Comparison of ENCODE assay signal across 13 cellular contexts in genomic region chr1:1426496-1426960, GRCh38. TPM values are rescaled to one million over a fixed set of nuclear protein-coding genes. Genes with fewer than 3 reads are reported as not detected.
DNase-seq lines count a peak whose midpoint lies in the region; ATAC-seq and TF ChIP-seq lines count a peak whose summit lies in the region.
"Had no signal": no experiment of that assay in that cellular context is flagged by ENCODE, and none has a peak within 500 bp of the region (broad histone marks: within the 10 kb centered on the region; RNA-seq: fewer than 3 reads in every experiment).

No MANE protein-coding gene starts in this region.

- H3K27ac ChIP-seq in osteoblast (ENCODE audit: low read depth, low read length) (no peak overlapping the region), MM.1S (ENCODE audit: low read length) (no peak overlapping the region), thyroid gland (no peak overlapping the region)
- H3K27ac ChIP-seq: KMS-11 had no signal

- H3K9ac ChIP-seq in MM.1S (ENCODE audit: low read length) = no peak overlapping the region
- H3K9ac ChIP-seq: KMS-11 had no signal

- H3K4me3 ChIP-seq in osteoblast (ENCODE audit: insufficient read depth, low read length) = no peak overlapping the region
- no peak overlapping the region for H3K4me3 ChIP-seq in MM.1S (ENCODE audit: low read length)
- H3K4me3 ChIP-seq in thyroid gland (replicated peaks in 1 of 3) = no peak overlapping the region
- H3K4me3 ChIP-seq: prostate gland had no signal

- no peaks in the 10 kb centered on the region for H3K9me2 ChIP-seq in MM.1S (replicated peaks; ENCODE audit: insufficient read depth, low read length)

- H3K4me1 ChIP-seq in osteoblast (ENCODE audit: insufficient read depth, low read length) (peaks cover 16% of the 10 kb centered on the region), MM.1S (ENCODE audit: low read length) (no peaks in the 10 kb centered on the region), thyroid gland (peaks cover 9 to 22% of the 10 kb centered on the region in 2 donors)

- H3K4me2 ChIP-seq in osteoblast (ENCODE audit: insufficient read depth, low read length) = no peak overlapping the region
- H3K4me2 ChIP-seq in MM.1S (ENCODE audit: low read depth, low read length) = no peak overlapping the region
- H3K4me2 ChIP-seq: KMS-11 had no signal

- no peak for ATAC-seq in HG02970 (IDR thresholded peaks at IDR 0.05; ENCODE audit: low FRiP score, unreplicated experiment)

- H4K20me1 ChIP-seq in osteoblast (ENCODE audit: insufficient read depth, low read length) (no peaks in the 10 kb centered on the region), MM.1S (ENCODE audit: insufficient read depth, low read length) (no peaks in the 10 kb centered on the region)

- no peaks in the 10 kb centered on the region for H3K79me2 ChIP-seq in osteoblast (ENCODE audit: insufficient read depth, low read length)
- H3K79me2 ChIP-seq in MM.1S (ENCODE audit: low read length) = no peaks in the 10 kb centered on the region

- H3K36me3 ChIP-seq in osteoblast (ENCODE audit: insufficient read depth, low read length) (no peaks in the 10 kb centered on the region), MM.1S (replicated peaks; ENCODE audit: insufficient read depth, low read length) (no peaks in the 10 kb centered on the region), thyroid gland (no peaks in the 10 kb centered on the region)
- H3K36me3 ChIP-seq: prostate gland had no signal

- 32 to 38% methylated on average over 11 of the region's 12 CpGs for WGBS in thyroid gland, 2 donors

- H3K9me3 ChIP-seq in osteoblast (ENCODE audit: low read depth, low read length) (no peaks in the 10 kb centered on the region), MM.1S (replicated peaks; ENCODE audit: insufficient read depth, low read length) (no peaks in the 10 kb centered on the region), thyroid gland (no peaks in the 10 kb centered on the region)
- H3K9me3 ChIP-seq: prostate gland had no signal

- no peak for TF ChIP-seq CTCF in GM10266 (IDR thresholded peaks at IDR 0.05; ENCODE audit: control insufficient read depth, insufficient read depth, low read depth, missing control alignments)
- no peak for TF ChIP-seq CTCF in osteoblast (IDR thresholded peaks at IDR 0.05; ENCODE audit: extremely low read depth, low read depth, low read length)
- no peak for TF ChIP-seq CTCF in MM.1S (IDR thresholded peaks at IDR 0.05; ENCODE audit: low read length)
- TF ChIP-seq CTCF in thyroid gland (IDR thresholded peaks at IDR 0.05) = no peak

- intact Hi-C loops in thyroid gland (cut with DNase I) = no loop called here

- peak; percentile 45 for DNase-seq in GM10266 (ENCODE audit: extremely low spot score)
- peak; percentile 15 for DNase-seq in HuH-7.5 (ENCODE audit: low spot score)
- DNase-seq in globus pallidus (ENCODE audit: low spot score) = peak; percentile 94
- DNase-seq in osteoblast (ENCODE audit: insufficient read length, low spot score, missing footprints) = peak; percentile 70
- no peak for DNase-seq in NCI-H1436 treated with DMSO at 0.1 percent for 48 hours (lab: John Stamatoyannopoulos, UW)
- DNase-seq in MM.1S = no peak
- DNase-seq in thyroid gland = no peak
- DNase-seq: NCI-H2107; stimulated activated CD4-positive, alpha-beta T cell treated with anti-CD3 and anti-CD28 coated beads, Interleukin-2, amount 100 ng/mL, for 48 hours had no signal

- no peaks in the 10 kb centered on the region for H3F3A ChIP-seq in MM.1S (ENCODE audit: insufficient read depth, low read length)

- no peak for TF ChIP-seq POLR2A in thyroid gland (IDR thresholded peaks at IDR 0.05)

- H3K27me3 ChIP-seq in osteoblast (ENCODE audit: insufficient read depth, low read length) (no peaks in the 10 kb centered on the region), MM.1S (replicated peaks; ENCODE audit: insufficient read depth, low read length) (peaks cover 53% of the 10 kb centered on the region), thyroid gland (no peaks in the 10 kb centered on the region)

- H2AFZ ChIP-seq in osteoblast (ENCODE audit: low read length) (no peak overlapping the region), MM.1S (ENCODE audit: low read length) (no peak overlapping the region)

RNA-seq across cellular contexts. Expression of gene ANKRD65, which starts 5.5 kb away (rescaled TPM):
- 1.2 and 1.8 TPM in 2 replicates for total RNA-seq in osteoblast
- total RNA-seq in thyroid gland = 1 to 10 TPM; 2.0 to 3.2 (median 2.4) TPM
- total RNA-seq: glomerular endothelial cell had no signal

RNA-seq across cellular contexts. Expression of gene VWA1, which starts 9.0 kb away (rescaled TPM):
- total RNA-seq in osteoblast = 2.4 and 4.3 TPM in 2 replicates
- 10 to 100 TPM; 11.4 to 52.0 (median 30.3) TPM for total RNA-seq in thyroid gland

RNA-seq across cellular contexts. Expression of gene MRPL20, which starts 19.4 kb away (rescaled TPM):
- total RNA-seq in osteoblast (53.9 and 58.9 TPM in 2 replicates), thyroid gland (100 to 1,000 TPM; 123 to 199 (median 160) TPM)

RNA-seq across cellular contexts. Expression of gene ATAD3C, which starts 23.0 kb away (rescaled TPM):
- total RNA-seq in osteoblast (under 0.01 and 0.59 TPM in 2 replicates), thyroid gland (10 to 100 TPM in 2 of 4 donors, 1 to 10 TPM in 2; 4.9 to 29.9 (median 15.1) TPM)
- total RNA-seq: glomerular endothelial cell had no signal

RNA-seq across cellular contexts. Expression of gene CCNL2, which starts 27.4 kb away (rescaled TPM):
- total RNA-seq in osteoblast = 138 and 139 TPM in 2 replicates
- 100 to 1,000 TPM; 167 to 307 (median 215) TPM for total RNA-seq in thyroid gland

Comparison
In these comparisons a context has a peak if more than half of its experiments do, and no peak if none do; other contexts are left out.
1. DNase-seq: peak in GM10266 (single experiment), HuH-7.5 (single experiment), globus pallidus (single experiment) and osteoblast (single experiment); none in NCI-H1436 treated with DMSO at 0.1 percent for 48 hours (single experiment), MM.1S (single experiment) and thyroid gland (0 of 2).